17 cellular contexts compared by ENCODE assay signal in genomic region chr4:185880571-185880970, GRCh38.
DNase-seq lines count a peak whose midpoint lies in the region; ATAC-seq and TF ChIP-seq lines count a peak whose summit lies in the region.
"Had no signal": no experiment of that assay in that cellular context is flagged by ENCODE, and none has a peak within 500 bp of the region (broad histone marks: within the 10 kb centered on the region; RNA-seq: fewer than 3 reads in every experiment).

No MANE protein-coding gene starts in this region.

- no peak for ATAC-seq in HG02763 (IDR thresholded peaks at IDR 0.05; ENCODE audit: unreplicated experiment)
- ATAC-seq in HG02623 (IDR thresholded peaks at IDR 0.05; ENCODE audit: unreplicated experiment): no peak
- ATAC-seq: activated CD4-positive, alpha-beta T cell treated with anti-CD3 and anti-CD28 coated beads for 36 hours; foreskin keratinocyte had no signal

- H2BK120ac ChIP-seq in H9 (ENCODE audit: low read depth, low read length, poor library complexity, severe bottlenecking): no peak overlapping the region

- POLR2A ChIA-PET in OCI-LY7 (lab: Charles Lee): interaction anchor here (0.7 to 1.6 kb wide), 4 partner anchors 8 to 400 kb away, joined by 3 to 5 read pairs (median 3); partner anchors contain the start of gene SORBS2

- peak; percentile 62 to 73 for TF ChIP-seq RAD21 in liver (IDR thresholded peaks at IDR 0.05)

- H3K27me3 Mint-ChIP-seq in H9 (ENCODE audit: low read depth): no peaks in the 10 kb centered on the region; the same call in 1 of the 2 replicates
- H3K27me3 Mint-ChIP-seq: activated naive CD4-positive, alpha-beta T cell treated with anti-CD3 and anti-CD28 coated beads, Interleukin-2, amount 10 ng/mL, durations not matched to agents 7 days and 5 days had no signal

- no peak overlapping the region for H3K18ac ChIP-seq in H9 (ENCODE audit: insufficient read length, low read depth, low read length)

- H3K27ac Mint-ChIP-seq in H9: peak overlapping the region; percentile 35 to 72 (median 52); a peak in 5 of 7 replicates
- H3K27ac Mint-ChIP-seq: activated CD4-positive, alpha-beta T cell treated with anti-CD3 and anti-CD28 coated beads for 36 hours; activated naive CD4-positive, alpha-beta T cell treated with anti-CD3 and anti-CD28 coated beads, Interleukin-2, amount 10 ng/mL, durations not matched to agents 7 days and 5 days had no signal

- H2BK5ac ChIP-seq in H9 (ENCODE audit: insufficient read length, low read length): no peak overlapping the region

- H3K9me3 ChIP-seq in H9 (ENCODE audit: control insufficient read depth, low read depth, low read length): no peaks in the 10 kb centered on the region
- peaks cover 16% of the 10 kb centered on the region for H3K9me3 ChIP-seq in OCI-LY7 (ENCODE audit: low read length)
- H3K9me3 ChIP-seq in liver (ENCODE audit: control insufficient read depth in 4 of 4, low read length in 3 of 4): no peaks in the 10 kb centered on the region
- H3K9me3 ChIP-seq: tibial artery had no signal

- no peak overlapping the region for H2BK15ac ChIP-seq in H9 (ENCODE audit: low read depth, low read length)

- no TSS peak for BruUV-seq in OCI-LY7 (replicated peaks; lab: Mats Ljungman, UMichigan)

- H3K9ac ChIP-seq in H9 (ENCODE audit: extremely low read depth, insufficient read length, low read length) (no peak overlapping the region), liver (ENCODE audit: low read depth in 1 of 2, low read length in 2 of 2) (peak overlapping the region in 1 of 2 donors; percentile 3)

- no peaks in the 10 kb centered on the region for H3K79me1 ChIP-seq in H9 (ENCODE audit: insufficient read depth, low read depth, low read length, poor library complexity, severe bottlenecking)

- H3K23ac ChIP-seq in H9 (ENCODE audit: insufficient read length, low read depth, low read length): no peak overlapping the region

- no peak overlapping the region for H4K8ac ChIP-seq in H9 (replicated peaks; ENCODE audit: insufficient read length, low read depth, low read length)

- CTCF ChIA-PET in OCI-LY7 (lab: Charles Lee; ENCODE audit: unreplicated experiment): no interaction called here

- H4K5ac ChIP-seq in H9 (ENCODE audit: insufficient read length, low read depth, low read length): no peak overlapping the region

- TF ChIP-seq CTCF in H9 (conservative IDR thresholded peaks at IDR 0.05) (no peak), OCI-LY7 (conservative IDR thresholded peaks at IDR 0.05; ENCODE audit: low read length) (no peak), liver (IDR thresholded peaks at IDR 0.05; ENCODE audit: low read depth, low read length, missing input control) (no peak)

- DNase-seq in H9 (no peak), OCI-LY7 (ENCODE audit: low spot score) (no peak), UCSD-AML1 (lab: John Stamatoyannopoulos, UW; ENCODE audit: unreplicated experiment) (no peak), NAMALWA (ENCODE audit: low spot score) (no peak)
- DNase-seq: activated CD4-positive, alpha-beta T cell treated with anti-CD3 and anti-CD28 coated beads for 36 hours; activated naive CD4-positive, alpha-beta T cell treated with anti-CD3 and anti-CD28 coated beads, Interleukin-2, amount 10 ng/mL, durations not matched to agents 7 days and 5 days; AML-193; DMS 273 treated with DMSO at 0.1 percent for 48 hours; foreskin keratinocyte; NCI-H1105; sigmoid colon; stimulated activated CD4-positive, alpha-beta T cell treated with anti-CD3 and anti-CD28 coated beads, Interleukin-4, amount 100 ng/mL, for 1 hour; tibial artery had no signal

- H3K4me1 ChIP-seq in ACC112 (ENCODE audit: control insufficient read depth, insufficient read depth, low read length, unreplicated experiment) (peaks cover 20% of the 10 kb centered on the region), H9 (ENCODE audit: insufficient read depth, low read length) (no peaks in the 10 kb centered on the region; the same call in 1 of the 2 replicates), OCI-LY7 (ENCODE audit: insufficient read depth, low read length, poor library complexity, severe bottlenecking) (peaks cover 15% of the 10 kb centered on the region), liver (ENCODE audit: control insufficient read depth in 4 of 4, insufficient read depth in 4 of 4, low read length in 3 of 4) (peaks cover 0 to 11% (median 2%) of the 10 kb centered on the region in 4 donors)
- H3K4me1 ChIP-seq: sigmoid colon had no signal

- H3K4me3 Mint-ChIP-seq in H9: no peak overlapping the region
- H3K4me3 Mint-ChIP-seq: activated CD4-positive, alpha-beta T cell treated with anti-CD3 and anti-CD28 coated beads for 36 hours; activated naive CD4-positive, alpha-beta T cell treated with anti-CD3 and anti-CD28 coated beads, Interleukin-2, amount 10 ng/mL, durations not matched to agents 7 days and 5 days had no signal

- H3K14ac ChIP-seq in H9 (ENCODE audit: insufficient read depth, low read length): no peak overlapping the region

- H2BK20ac ChIP-seq in H9 (ENCODE audit: low read depth, low read length, poor library complexity, severe bottlenecking): no peak overlapping the region

- intact Hi-C loops in OCI-LY7 (cut with micrococcal nuclease; ENCODE audit: unreplicated experiment): loop anchor here (2.0 to 10.0 kb wide), 3 partner anchors 70 to 314 kb away; partner anchors contain the start of gene CYP4V2

- H3K36me3 ChIP-seq in ACC112 (ENCODE audit: insufficient read depth, low read length) (peaks cover 5% of the 10 kb centered on the region; the same call in 1 of the 2 replicates), OCI-LY7 (ENCODE audit: insufficient read depth, low read length) (no peaks in the 10 kb centered on the region), liver (ENCODE audit: control insufficient read depth in 4 of 4, insufficient read depth in 3 of 4, low read depth in 1 of 4, low read length in 3 of 4) (no peaks in the 10 kb centered on the region)
- H3K36me3 ChIP-seq: sigmoid colon, tibial artery had no signal

- no peaks in the 10 kb centered on the region for H3K79me2 ChIP-seq in ACC112 (ENCODE audit: control insufficient read depth, insufficient read depth, low read length, unreplicated experiment)
- no peaks in the 10 kb centered on the region for H3K79me2 ChIP-seq in H9 (ENCODE audit: insufficient read depth, low read length)
- H3K79me2 ChIP-seq in OCI-LY7 (ENCODE audit: insufficient read depth, low read depth, low read length): no peaks in the 10 kb centered on the region

- H4K20me1 ChIP-seq in H9 (ENCODE audit: control insufficient read depth, insufficient read depth, insufficient read length) (no peaks in the 10 kb centered on the region), OCI-LY7 (ENCODE audit: insufficient read depth, low read length) (no peaks in the 10 kb centered on the region)

- H3K4me3 ChIP-seq in ACC112 (ENCODE audit: low read depth, low read length) (0 out of 2 replicates have a peak overlapping the region, but pooled peaks have one; percentile 64), OCI-LY7 (ENCODE audit: low read depth, low read length, poor library complexity, severe bottlenecking) (peak overlapping the region; percentile 41), liver (ENCODE audit: low read depth in 1 of 3, low read length in 3 of 3) (peak overlapping the region in 2 of 3 donors; percentile 6 to 13)
- H3K4me3 ChIP-seq: sigmoid colon, tibial artery had no signal

- no peaks in the 10 kb centered on the region; a peak in 2 of 7 replicates for H3K36me3 Mint-ChIP-seq in H9 (ENCODE audit: insufficient read depth in 1 of 3, low read depth in 3 of 3)
- H3K36me3 Mint-ChIP-seq: activated naive CD4-positive, alpha-beta T cell treated with anti-CD3 and anti-CD28 coated beads, Interleukin-2, amount 10 ng/mL, durations not matched to agents 7 days and 5 days had no signal

- H3K27ac ChIP-seq in ACC112 (ENCODE audit: low read depth, low read length): no peak overlapping the region
- H3K27ac ChIP-seq in H9 (ENCODE audit: insufficient read length, low read depth, low read length): no peak overlapping the region
- peak overlapping the region; percentile 77 for H3K27ac ChIP-seq in OCI-LY7 (ENCODE audit: low read depth, low read length, poor library complexity, severe bottlenecking)
- peak overlapping the region; percentile 9 to 65 for H3K27ac ChIP-seq in liver (ENCODE audit: low read depth in 1 of 2, low read length in 2 of 2)
- H3K27ac ChIP-seq: foreskin keratinocyte, sigmoid colon, tibial artery had no signal

- no peak overlapping the region for H3K4ac ChIP-seq in H9 (ENCODE audit: low read depth, low read length)

- H3K9me3 Mint-ChIP-seq in H9: peaks cover 3 to 4% of the 10 kb centered on the region in 2 experiments; a peak in 2 of 5 replicates
- H3K9me3 Mint-ChIP-seq: activated naive CD4-positive, alpha-beta T cell treated with anti-CD3 and anti-CD28 coated beads, Interleukin-2, amount 10 ng/mL, durations not matched to agents 7 days and 5 days had no signal

- no peaks in the 10 kb centered on the region for H3K23me2 ChIP-seq in H9 (ENCODE audit: insufficient read length, low read depth, low read length, poor library complexity, severe bottlenecking)

- H2AK5ac ChIP-seq in H9 (ENCODE audit: insufficient read length, low read length): no peak overlapping the region

- no peaks in the 10 kb centered on the region for H3K27me3 ChIP-seq in ACC112 (ENCODE audit: insufficient read depth, low read length)
- H3K27me3 ChIP-seq in H9 (ENCODE audit: insufficient read depth, low read length): no peaks in the 10 kb centered on the region
- no peaks in the 10 kb centered on the region for H3K27me3 ChIP-seq in liver (ENCODE audit: control insufficient read depth in 4 of 4, insufficient read depth in 4 of 4, low read length in 3 of 4)
- H3K27me3 ChIP-seq: foreskin keratinocyte, sigmoid colon, tibial artery had no signal

- no peak overlapping the region for H3T11ph ChIP-seq in H9 (ENCODE audit: low read length)

- no peak overlapping the region for H2BK12ac ChIP-seq in H9 (ENCODE audit: insufficient read length, low read depth, low read length)

- peaks cover 14 to 23% of the 10 kb centered on the region in 2 experiments for H3K4me1 Mint-ChIP-seq in H9
- H3K4me1 Mint-ChIP-seq: activated CD4-positive, alpha-beta T cell treated with anti-CD3 and anti-CD28 coated beads for 36 hours; activated naive CD4-positive, alpha-beta T cell treated with anti-CD3 and anti-CD28 coated beads, Interleukin-2, amount 10 ng/mL, durations not matched to agents 7 days and 5 days had no signal

- H3K4me2 ChIP-seq in H9 (ENCODE audit: insufficient read depth, insufficient read length, low read length): no peak overlapping the region
- peak overlapping the region; percentile 54 for H3K4me2 ChIP-seq in OCI-LY7 (ENCODE audit: low read length)

- H4K91ac ChIP-seq in H9 (ENCODE audit: insufficient read length, low read depth, low read length): no peak overlapping the region

- H3K56ac ChIP-seq in H9 (ENCODE audit: insufficient read length, low read depth, low read length): no peak overlapping the region

- peak overlapping the region; percentile 76 for H2AFZ ChIP-seq in ACC112 (ENCODE audit: low read length, unreplicated experiment)
- no peak overlapping the region for H2AFZ ChIP-seq in H9 (ENCODE audit: low read length)
- peak overlapping the region; percentile 85; the same call in 1 of the 2 replicates for H2AFZ ChIP-seq in OCI-LY7 (ENCODE audit: low read length)

- no CpG with 5 or more reads among the region's 3 CpGs for WGBS in H9 (ENCODE audit: extremely low coverage, insufficient read length, low lambda C conversion rate)
- WGBS in liver: 27% methylated on average over 3 of the region's 3 CpGs

- H3K9me2 ChIP-seq in OCI-LY7 (ENCODE audit: insufficient read depth, low read length): no peaks in the 10 kb centered on the region

TF ChIP-seq in liver, 16 proteins besides CTCF, POLR2A, EP300 and RAD21 (continues in another document):
- no peak for TF ChIP-seq JUND (IDR thresholded peaks at IDR 0.05)

Comparison
In these comparisons a context has a peak if more than half of its experiments do, and no peak if none do; other contexts are left out.
1. H3K27ac ChIP-seq: peak in OCI-LY7 (single experiment) and liver (2 of 2); none in ACC112 (single experiment) and H9 (single experiment).
2. H3K4me3 ChIP-seq: peak in every context shown above with its lines; median percentile 64 in ACC112; 41 in OCI-LY7; 10 in liver.